In the genomic region with DNA sequence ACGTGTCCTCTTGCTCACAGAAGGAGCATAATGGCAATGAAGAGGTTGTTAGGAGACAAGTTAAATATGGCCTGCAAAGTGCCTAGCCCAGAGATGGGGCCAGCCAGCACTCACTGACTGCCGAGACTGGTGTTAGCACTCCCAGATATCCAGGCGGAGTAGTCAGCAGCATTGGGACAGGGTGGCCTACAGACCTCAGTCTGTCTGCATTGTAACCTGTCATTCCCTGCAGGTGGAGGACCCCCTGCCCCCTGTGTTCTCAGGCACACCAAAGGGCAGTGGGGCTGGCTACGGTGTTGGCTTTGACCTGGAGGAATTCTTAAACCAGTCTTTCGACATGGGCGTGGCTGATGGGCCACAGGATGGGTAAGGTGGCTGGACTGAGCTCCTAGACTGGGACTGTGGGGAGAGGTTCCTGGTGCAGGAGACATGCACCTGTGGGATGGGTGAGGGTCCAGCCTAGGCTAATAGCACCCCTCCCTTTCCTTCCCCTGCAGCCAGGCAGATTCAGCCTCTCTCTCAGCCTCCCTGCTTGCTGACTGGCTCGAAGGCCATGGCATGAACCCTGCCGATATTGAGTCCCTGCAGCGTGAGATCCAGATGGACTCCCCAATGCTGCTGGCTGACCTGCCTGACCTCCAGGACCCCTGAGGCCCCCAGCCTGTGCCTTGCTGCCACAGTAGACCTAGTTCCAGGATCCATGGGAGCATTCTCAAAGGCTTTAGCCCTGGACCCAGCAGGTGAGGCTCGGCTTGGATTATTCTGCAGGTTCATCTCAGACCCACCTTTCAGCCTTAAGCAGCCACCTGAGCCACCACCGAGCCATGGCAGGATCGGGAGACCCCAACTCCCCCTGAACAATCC, we compare ENCODE assay signal across 4 cellular contexts.
TF ChIP-seq lines count a peak whose summit lies in the region.

No MANE protein-coding gene starts in this region.

TF ChIP-seq in SK-N-SH, 30 proteins besides CTCF, POLR2A, EP300 and RAD21 (continues in another document):
- TF ChIP-seq, protein P1, sequence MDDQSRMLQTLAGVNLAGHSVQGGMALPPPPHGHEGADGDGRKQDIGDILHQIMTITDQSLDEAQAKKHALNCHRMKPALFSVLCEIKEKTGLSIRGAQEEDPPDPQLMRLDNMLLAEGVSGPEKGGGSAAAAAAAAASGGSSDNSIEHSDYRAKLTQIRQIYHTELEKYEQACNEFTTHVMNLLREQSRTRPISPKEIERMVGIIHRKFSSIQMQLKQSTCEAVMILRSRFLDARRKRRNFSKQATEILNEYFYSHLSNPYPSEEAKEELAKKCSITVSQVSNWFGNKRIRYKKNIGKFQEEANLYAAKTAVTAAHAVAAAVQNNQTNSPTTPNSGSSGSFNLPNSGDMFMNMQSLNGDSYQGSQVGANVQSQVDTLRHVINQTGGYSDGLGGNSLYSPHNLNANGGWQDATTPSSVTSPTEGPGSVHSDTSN (IDR thresholded peaks at IDR 0.05) = peak; percentile 28; the same call in 1 of the 2 replicates
- TF ChIP-seq TCF12 (IDR thresholded peaks at IDR 0.05) = no peak
- TF ChIP-seq ELF1 (IDR thresholded peaks at IDR 0.05) = 0 out of 2 replicates have a peak, but pooled peaks have one; percentile 13
- TF ChIP-seq POLR2AphosphoS5 (IDR thresholded peaks at IDR 0.05; ENCODE audit: low read depth, low read length) = peak; percentile 43
- TF ChIP-seq, protein P2, sequence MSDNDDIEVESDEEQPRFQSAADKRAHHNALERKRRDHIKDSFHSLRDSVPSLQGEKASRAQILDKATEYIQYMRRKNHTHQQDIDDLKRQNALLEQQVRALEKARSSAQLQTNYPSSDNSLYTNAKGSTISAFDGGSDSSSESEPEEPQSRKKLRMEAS (IDR thresholded peaks at IDR 0.05; ENCODE audit: low read depth) = no peak
- TF ChIP-seq NRF1 (IDR thresholded peaks at IDR 0.05; ENCODE audit: low read depth, low read length) = no peak
- no peak for TF ChIP-seq MEF2A (IDR thresholded peaks at IDR 0.05; ENCODE audit: borderline replicate concordance, low read depth)
- no peak for TF ChIP-seq GATA2 (CRISPR knock-in tag; IDR thresholded peaks at IDR 0.05)
- no peak for TF ChIP-seq TAF1 (IDR thresholded peaks at IDR 0.05; ENCODE audit: borderline replicate concordance, low read depth, low read length)
- TF ChIP-seq, protein P3, sequence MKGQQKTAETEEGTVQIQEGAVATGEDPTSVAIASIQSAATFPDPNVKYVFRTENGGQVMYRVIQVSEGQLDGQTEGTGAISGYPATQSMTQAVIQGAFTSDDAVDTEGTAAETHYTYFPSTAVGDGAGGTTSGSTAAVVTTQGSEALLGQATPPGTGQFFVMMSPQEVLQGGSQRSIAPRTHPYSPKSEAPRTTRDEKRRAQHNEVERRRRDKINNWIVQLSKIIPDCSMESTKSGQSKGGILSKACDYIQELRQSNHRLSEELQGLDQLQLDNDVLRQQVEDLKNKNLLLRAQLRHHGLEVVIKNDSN (IDR thresholded peaks at IDR 0.05; ENCODE audit: borderline replicate concordance, low read depth) = no peak
- no peak for TF ChIP-seq FOSL2 (IDR thresholded peaks at IDR 0.05; ENCODE audit: borderline replicate concordance, low read depth)
- no peak for TF ChIP-seq RCOR1 (IDR thresholded peaks at IDR 0.05; ENCODE audit: low read length)
- TF ChIP-seq, protein P4, sequence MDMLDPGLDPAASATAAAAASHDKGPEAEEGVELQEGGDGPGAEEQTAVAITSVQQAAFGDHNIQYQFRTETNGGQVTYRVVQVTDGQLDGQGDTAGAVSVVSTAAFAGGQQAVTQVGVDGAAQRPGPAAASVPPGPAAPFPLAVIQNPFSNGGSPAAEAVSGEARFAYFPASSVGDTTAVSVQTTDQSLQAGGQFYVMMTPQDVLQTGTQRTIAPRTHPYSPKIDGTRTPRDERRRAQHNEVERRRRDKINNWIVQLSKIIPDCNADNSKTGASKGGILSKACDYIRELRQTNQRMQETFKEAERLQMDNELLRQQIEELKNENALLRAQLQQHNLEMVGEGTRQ (IDR thresholded peaks at IDR 0.05; ENCODE audit: borderline replicate concordance, low read depth, low read length) = no peak

TF ChIP-seq in SK-N-SH treated with all-trans-retinoic acid at 6 μM for 48 hours, 23 proteins besides CTCF, POLR2A, EP300 and RAD21:
- no peak for TF ChIP-seq SNAI2 (CRISPR knock-in tag; IDR thresholded peaks at IDR 0.05)
- TF ChIP-seq, protein P5, sequence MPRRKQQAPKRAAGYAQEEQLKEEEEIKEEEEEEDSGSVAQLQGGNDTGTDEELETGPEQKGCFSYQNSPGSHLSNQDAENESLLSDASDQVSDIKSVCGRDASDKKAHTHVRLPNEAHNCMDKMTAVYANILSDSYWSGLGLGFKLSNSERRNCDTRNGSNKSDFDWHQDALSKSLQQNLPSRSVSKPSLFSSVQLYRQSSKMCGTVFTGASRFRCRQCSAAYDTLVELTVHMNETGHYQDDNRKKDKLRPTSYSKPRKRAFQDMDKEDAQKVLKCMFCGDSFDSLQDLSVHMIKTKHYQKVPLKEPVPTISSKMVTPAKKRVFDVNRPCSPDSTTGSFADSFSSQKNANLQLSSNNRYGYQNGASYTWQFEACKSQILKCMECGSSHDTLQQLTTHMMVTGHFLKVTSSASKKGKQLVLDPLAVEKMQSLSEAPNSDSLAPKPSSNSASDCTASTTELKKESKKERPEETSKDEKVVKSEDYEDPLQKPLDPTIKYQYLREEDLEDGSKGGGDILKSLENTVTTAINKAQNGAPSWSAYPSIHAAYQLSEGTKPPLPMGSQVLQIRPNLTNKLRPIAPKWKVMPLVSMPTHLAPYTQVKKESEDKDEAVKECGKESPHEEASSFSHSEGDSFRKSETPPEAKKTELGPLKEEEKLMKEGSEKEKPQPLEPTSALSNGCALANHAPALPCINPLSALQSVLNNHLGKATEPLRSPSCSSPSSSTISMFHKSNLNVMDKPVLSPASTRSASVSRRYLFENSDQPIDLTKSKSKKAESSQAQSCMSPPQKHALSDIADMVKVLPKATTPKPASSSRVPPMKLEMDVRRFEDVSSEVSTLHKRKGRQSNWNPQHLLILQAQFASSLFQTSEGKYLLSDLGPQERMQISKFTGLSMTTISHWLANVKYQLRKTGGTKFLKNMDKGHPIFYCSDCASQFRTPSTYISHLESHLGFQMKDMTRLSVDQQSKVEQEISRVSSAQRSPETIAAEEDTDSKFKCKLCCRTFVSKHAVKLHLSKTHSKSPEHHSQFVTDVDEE (CRISPR knock-in tag; IDR thresholded peaks at IDR 0.05) = no peak
- no peak for TF ChIP-seq TCF4 (CRISPR knock-in tag; IDR thresholded peaks at IDR 0.05; ENCODE audit: borderline replicate concordance)
- TF ChIP-seq RARB (CRISPR knock-in tag; IDR thresholded peaks at IDR 0.05) = no peak
- TF ChIP-seq PPARA (CRISPR knock-in tag; IDR thresholded peaks at IDR 0.05; ENCODE audit: borderline replicate concordance) = no peak
- TF ChIP-seq ESRRG (CRISPR knock-in tag; IDR thresholded peaks at IDR 0.05) = no peak
- TF ChIP-seq, protein P6, sequence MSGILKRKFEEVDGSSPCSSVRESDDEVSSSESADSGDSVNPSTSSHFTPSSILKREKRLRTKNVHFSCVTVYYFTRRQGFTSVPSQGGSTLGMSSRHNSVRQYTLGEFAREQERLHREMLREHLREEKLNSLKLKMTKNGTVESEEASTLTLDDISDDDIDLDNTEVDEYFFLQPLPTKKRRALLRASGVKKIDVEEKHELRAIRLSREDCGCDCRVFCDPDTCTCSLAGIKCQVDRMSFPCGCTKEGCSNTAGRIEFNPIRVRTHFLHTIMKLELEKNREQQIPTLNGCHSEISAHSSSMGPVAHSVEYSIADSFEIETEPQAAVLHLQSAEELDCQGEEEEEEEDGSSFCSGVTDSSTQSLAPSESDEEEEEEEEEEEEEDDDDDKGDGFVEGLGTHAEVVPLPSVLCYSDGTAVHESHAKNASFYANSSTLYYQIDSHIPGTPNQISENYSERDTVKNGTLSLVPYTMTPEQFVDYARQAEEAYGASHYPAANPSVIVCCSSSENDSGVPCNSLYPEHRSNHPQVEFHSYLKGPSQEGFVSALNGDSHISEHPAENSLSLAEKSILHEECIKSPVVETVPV (CRISPR knock-in tag; IDR thresholded peaks at IDR 0.05) = no peak
TF ChIP-seq in SK-N-SH treated with all-trans-retinoic acid at 6 μM for 48 hours: peak in this region for 0.

TF ChIP-seq in GM12878, 131 proteins besides CTCF, POLR2A, EP300 and RAD21:
- TF ChIP-seq LARP7 (IDR thresholded peaks at IDR 0.05) (no peak), POLR2AphosphoS2 (IDR thresholded peaks at IDR 0.05; ENCODE audit: low read depth, low read length) (no peak), POU2F2 (IDR thresholded peaks at IDR 0.05; ENCODE audit: borderline replicate concordance, low read depth, low read length) (no peak), SREBF1 (IDR thresholded peaks at IDR 0.05; ENCODE audit: low read length) (no peak), NR2C2 (IDR thresholded peaks at IDR 0.05; ENCODE audit: borderline replicate concordance, control insufficient read depth, insufficient read length, low read depth) (no peak), TCF3 (IDR thresholded peaks at IDR 0.05; ENCODE audit: borderline replicate concordance, insufficient read depth, low read depth, low read length) (no peak), CBFB (IDR thresholded peaks at IDR 0.05; ENCODE audit: low read depth) (no peak), CBX5 (IDR thresholded peaks at IDR 0.05; ENCODE audit: low read depth) (no peak), MEF2B (IDR thresholded peaks at IDR 0.05; ENCODE audit: partially characterized antibody, poor library complexity, severe bottlenecking) (no peak), CHD1 (IDR thresholded peaks at IDR 0.05; ENCODE audit: low read depth, low read length) (no peak)

TF ChIP-seq in GM23338, 12 proteins besides CTCF, POLR2A, EP300 and RAD21 (continues in another document):
- TF ChIP-seq, protein P7, sequence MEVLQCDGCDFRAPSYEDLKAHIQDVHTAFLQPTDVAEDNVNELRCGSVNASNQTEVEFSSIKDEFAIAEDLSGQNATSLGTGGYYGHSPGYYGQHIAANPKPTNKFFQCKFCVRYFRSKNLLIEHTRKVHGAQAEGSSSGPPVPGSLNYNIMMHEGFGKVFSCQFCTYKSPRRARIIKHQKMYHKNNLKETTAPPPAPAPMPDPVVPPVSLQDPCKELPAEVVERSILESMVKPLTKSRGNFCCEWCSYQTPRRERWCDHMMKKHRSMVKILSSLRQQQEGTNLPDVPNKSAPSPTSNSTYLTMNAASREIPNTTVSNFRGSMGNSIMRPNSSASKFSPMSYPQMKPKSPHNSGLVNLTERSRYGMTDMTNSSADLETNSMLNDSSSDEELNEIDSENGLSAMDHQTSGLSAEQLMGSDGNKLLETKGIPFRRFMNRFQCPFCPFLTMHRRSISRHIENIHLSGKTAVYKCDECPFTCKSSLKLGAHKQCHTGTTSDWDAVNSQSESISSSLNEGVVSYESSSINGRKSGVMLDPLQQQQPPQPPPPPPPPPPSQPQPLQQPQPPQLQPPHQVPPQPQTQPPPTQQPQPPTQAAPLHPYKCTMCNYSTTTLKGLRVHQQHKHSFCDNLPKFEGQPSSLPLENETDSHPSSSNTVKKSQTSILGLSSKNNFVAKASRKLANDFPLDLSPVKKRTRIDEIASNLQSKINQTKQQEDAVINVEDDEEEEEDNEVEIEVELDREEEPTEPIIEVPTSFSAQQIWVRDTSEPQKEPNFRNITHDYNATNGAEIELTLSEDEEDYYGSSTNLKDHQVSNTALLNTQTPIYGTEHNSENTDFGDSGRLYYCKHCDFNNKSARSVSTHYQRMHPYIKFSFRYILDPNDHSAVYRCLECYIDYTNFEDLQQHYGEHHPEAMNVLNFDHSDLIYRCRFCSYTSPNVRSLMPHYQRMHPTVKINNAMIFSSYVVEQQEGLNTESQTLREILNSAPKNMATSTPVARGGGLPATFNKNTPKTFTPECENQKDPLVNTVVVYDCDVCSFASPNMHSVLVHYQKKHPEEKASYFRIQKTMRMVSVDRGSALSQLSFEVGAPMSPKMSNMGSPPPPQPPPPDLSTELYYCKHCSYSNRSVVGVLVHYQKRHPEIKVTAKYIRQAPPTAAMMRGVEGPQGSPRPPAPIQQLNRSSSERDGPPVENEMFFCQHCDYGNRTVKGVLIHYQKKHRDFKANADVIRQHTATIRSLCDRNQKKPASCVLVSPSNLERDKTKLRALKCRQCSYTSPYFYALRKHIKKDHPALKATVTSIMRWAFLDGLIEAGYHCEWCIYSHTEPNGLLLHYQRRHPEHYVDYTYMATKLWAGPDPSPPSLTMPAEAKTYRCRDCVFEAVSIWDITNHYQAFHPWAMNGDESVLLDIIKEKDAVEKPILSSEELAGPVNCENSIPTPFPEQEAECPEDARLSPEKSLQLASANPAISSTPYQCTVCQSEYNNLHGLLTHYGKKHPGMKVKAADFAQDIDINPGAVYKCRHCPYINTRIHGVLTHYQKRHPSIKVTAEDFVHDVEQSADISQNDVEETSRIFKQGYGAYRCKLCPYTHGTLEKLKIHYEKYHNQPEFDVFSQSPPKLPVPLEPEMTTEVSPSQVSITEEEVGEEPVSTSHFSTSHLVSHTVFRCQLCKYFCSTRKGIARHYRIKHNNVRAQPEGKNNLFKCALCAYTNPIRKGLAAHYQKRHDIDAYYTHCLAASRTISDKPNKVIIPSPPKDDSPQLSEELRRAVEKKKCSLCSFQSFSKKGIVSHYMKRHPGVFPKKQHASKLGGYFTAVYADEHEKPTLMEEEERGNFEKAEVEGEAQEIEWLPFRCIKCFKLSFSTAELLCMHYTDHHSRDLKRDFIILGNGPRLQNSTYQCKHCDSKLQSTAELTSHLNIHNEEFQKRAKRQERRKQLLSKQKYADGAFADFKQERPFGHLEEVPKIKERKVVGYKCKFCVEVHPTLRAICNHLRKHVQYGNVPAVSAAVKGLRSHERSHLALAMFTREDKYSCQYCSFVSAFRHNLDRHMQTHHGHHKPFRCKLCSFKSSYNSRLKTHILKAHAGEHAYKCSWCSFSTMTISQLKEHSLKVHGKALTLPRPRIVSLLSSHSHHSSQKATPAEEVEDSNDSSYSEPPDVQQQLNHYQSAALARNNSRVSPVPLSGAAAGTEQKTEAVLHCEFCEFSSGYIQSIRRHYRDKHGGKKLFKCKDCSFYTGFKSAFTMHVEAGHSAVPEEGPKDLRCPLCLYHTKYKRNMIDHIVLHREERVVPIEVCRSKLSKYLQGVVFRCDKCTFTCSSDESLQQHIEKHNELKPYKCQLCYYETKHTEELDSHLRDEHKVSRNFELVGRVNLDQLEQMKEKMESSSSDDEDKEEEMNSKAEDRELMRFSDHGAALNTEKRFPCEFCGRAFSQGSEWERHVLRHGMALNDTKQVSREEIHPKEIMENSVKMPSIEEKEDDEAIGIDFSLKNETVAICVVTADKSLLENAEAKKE (CRISPR knock-in tag; IDR thresholded peaks at IDR 0.05) = no peak
- no peak for TF ChIP-seq NANOG (IDR thresholded peaks at IDR 0.05; ENCODE audit: borderline replicate concordance)
- TF ChIP-seq EZH2phosphoT487 (IDR thresholded peaks at IDR 0.05; ENCODE audit: unreplicated experiment) = no peak
- no peak for TF ChIP-seq EZH2 (IDR thresholded peaks at IDR 0.05; ENCODE audit: low read depth, unreplicated experiment)
- TF ChIP-seq, protein P8, sequence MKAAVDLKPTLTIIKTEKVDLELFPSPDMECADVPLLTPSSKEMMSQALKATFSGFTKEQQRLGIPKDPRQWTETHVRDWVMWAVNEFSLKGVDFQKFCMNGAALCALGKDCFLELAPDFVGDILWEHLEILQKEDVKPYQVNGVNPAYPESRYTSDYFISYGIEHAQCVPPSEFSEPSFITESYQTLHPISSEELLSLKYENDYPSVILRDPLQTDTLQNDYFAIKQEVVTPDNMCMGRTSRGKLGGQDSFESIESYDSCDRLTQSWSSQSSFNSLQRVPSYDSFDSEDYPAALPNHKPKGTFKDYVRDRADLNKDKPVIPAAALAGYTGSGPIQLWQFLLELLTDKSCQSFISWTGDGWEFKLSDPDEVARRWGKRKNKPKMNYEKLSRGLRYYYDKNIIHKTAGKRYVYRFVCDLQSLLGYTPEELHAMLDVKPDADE (IDR thresholded peaks at IDR 0.05) = no peak
- TF ChIP-seq ZNF114 (CRISPR knock-in tag; IDR thresholded peaks at IDR 0.05) = no peak
- no peak for TF ChIP-seq ZNF331 (CRISPR knock-in tag; IDR thresholded peaks at IDR 0.05; ENCODE audit: low read depth)
- no peak for TF ChIP-seq CREB1 (CRISPR knock-in tag; IDR thresholded peaks at IDR 0.05; ENCODE audit: low read depth)
- TF ChIP-seq STAT1 (IDR thresholded peaks at IDR 0.05; ENCODE audit: unreplicated experiment) = no peak
- TF ChIP-seq JUNB (IDR thresholded peaks at IDR 0.05; ENCODE audit: unreplicated experiment) = no peak
- no peak for TF ChIP-seq POLR2AphosphoS5 (IDR thresholded peaks at IDR 0.05; ENCODE audit: low read depth)
